1 cellular context compared by ENCODE assay signal in the genomic region with DNA sequence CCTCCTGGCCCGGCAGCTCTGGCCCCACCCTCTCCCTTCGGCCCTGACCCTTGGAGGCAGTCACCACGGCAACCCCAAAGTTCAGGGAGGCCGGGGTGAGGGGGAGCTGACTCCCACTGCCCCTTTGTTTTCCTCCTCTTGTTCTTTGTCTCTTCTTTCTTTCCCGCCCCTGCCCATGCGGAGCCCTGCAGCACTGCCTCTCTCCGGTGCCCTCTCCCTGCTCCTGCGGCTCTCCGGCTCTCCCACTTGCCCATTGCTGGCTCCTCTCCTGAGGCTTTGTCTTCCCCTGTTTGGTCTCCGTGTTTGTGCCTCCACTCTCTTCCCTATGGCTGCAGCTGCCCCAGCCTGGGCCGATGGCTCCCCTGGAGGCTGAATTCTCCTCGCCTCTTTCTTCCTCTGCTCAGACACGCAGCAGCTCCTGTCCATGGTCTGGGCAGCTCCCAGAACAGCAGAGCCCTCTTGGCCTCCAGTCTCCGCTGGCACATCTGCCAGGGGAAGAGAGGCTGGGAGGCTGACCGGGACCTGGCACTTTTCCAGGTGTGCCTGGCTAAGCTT.
A peak's percentile ranks its signal among the peaks of the same experiment; 100 is the strongest.
TF ChIP-seq lines count a peak whose summit lies in the region.

No MANE protein-coding gene starts in this region.

TF ChIP-seq in HepG2, 621 proteins besides CTCF, POLR2A, EP300 and RAD21:
- TF ChIP-seq STAG1 (CRISPR knock-in tag; IDR thresholded peaks at IDR 0.05) = peak; percentile 34
- TF ChIP-seq HNF4A (CRISPR knock-in tag; IDR thresholded peaks at IDR 0.05) = no peak
- no peak for TF ChIP-seq SATB2 (CRISPR knock-in tag; IDR thresholded peaks at IDR 0.05)
- peak; percentile 42; the same call in 1 of the 2 replicates for TF ChIP-seq ZSCAN25 (CRISPR knock-in tag; IDR thresholded peaks at IDR 0.05)
- TF ChIP-seq, protein P1, sequence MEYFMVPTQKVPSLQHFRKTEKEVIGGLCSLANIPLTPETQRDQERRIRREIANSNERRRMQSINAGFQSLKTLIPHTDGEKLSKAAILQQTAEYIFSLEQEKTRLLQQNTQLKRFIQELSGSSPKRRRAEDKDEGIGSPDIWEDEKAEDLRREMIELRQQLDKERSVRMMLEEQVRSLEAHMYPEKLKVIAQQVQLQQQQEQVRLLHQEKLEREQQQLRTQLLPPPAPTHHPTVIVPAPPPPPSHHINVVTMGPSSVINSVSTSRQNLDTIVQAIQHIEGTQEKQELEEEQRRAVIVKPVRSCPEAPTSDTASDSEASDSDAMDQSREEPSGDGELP (IDR thresholded peaks at IDR 0.05; ENCODE audit: borderline replicate concordance, low read depth) = peak; percentile 15; the same call in 1 of the 2 replicates
- TF ChIP-seq BHLHE40 (IDR thresholded peaks at IDR 0.05; ENCODE audit: low read length) = no peak
- TF ChIP-seq ZNF205 (CRISPR knock-in tag; IDR thresholded peaks at IDR 0.05) = no peak
- TF ChIP-seq SOX6 (IDR thresholded peaks at IDR 0.05) = no peak
- peak; percentile 60 for TF ChIP-seq SOX6 (CRISPR knock-in tag; IDR thresholded peaks at IDR 0.05)
- TF ChIP-seq, protein P2, sequence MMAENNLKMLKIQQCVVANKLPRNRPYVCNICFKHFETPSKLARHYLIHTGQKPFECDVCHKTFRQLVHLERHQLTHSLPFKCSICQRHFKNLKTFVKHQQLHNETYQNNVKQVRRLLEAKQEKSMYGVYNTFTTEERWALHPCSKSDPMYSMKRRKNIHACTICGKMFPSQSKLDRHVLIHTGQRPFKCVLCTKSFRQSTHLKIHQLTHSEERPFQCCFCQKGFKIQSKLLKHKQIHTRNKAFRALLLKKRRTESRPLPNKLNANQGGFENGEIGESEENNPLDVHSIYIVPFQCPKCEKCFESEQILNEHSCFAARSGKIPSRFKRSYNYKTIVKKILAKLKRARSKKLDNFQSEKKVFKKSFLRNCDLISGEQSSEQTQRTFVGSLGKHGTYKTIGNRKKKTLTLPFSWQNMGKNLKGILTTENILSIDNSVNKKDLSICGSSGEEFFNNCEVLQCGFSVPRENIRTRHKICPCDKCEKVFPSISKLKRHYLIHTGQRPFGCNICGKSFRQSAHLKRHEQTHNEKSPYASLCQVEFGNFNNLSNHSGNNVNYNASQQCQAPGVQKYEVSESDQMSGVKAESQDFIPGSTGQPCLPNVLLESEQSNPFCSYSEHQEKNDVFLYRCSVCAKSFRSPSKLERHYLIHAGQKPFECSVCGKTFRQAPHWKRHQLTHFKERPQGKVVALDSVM (CRISPR knock-in tag; IDR thresholded peaks at IDR 0.05) = peak; percentile 76
- TF ChIP-seq, protein P3, sequence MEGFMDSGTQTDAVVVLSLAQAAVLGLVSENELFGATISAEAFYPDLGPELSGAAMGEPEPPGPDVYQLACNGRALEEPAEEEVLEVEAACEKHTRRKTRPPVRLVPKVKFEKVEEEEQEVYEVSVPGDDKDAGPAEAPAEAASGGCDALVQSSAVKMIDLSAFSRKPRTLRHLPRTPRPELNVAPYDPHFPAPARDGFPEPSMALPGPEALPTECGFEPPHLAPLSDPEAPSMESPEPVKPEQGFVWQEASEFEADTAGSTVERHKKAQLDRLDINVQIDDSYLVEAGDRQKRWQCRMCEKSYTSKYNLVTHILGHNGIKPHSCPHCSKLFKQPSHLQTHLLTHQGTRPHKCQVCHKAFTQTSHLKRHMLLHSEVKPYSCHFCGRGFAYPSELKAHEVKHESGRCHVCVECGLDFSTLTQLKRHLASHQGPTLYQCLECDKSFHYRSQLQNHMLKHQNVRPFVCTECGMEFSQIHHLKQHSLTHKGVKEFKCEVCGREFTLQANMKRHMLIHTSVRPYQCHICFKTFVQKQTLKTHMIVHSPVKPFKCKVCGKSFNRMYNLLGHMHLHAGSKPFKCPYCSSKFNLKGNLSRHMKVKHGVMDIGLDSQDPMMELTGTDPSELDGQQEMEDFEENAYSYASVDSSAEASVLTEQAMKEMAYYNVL (CRISPR knock-in tag; IDR thresholded peaks at IDR 0.05; ENCODE audit: borderline replicate concordance) = peak; percentile 96; the same call in 1 of the 2 replicates
- TF ChIP-seq AHR (CRISPR knock-in tag; IDR thresholded peaks at IDR 0.05) = no peak
- peak; percentile 45; the same call in 1 of the 2 replicates for TF ChIP-seq TBX2 (CRISPR knock-in tag; IDR thresholded peaks at IDR 0.05; ENCODE audit: borderline replicate concordance)
- no peak for TF ChIP-seq ZNF562 (CRISPR knock-in tag; IDR thresholded peaks at IDR 0.05; ENCODE audit: borderline replicate concordance)
- TF ChIP-seq ETV5 (CRISPR knock-in tag; IDR thresholded peaks at IDR 0.05; ENCODE audit: borderline replicate concordance) = no peak
- TF ChIP-seq, protein P4, sequence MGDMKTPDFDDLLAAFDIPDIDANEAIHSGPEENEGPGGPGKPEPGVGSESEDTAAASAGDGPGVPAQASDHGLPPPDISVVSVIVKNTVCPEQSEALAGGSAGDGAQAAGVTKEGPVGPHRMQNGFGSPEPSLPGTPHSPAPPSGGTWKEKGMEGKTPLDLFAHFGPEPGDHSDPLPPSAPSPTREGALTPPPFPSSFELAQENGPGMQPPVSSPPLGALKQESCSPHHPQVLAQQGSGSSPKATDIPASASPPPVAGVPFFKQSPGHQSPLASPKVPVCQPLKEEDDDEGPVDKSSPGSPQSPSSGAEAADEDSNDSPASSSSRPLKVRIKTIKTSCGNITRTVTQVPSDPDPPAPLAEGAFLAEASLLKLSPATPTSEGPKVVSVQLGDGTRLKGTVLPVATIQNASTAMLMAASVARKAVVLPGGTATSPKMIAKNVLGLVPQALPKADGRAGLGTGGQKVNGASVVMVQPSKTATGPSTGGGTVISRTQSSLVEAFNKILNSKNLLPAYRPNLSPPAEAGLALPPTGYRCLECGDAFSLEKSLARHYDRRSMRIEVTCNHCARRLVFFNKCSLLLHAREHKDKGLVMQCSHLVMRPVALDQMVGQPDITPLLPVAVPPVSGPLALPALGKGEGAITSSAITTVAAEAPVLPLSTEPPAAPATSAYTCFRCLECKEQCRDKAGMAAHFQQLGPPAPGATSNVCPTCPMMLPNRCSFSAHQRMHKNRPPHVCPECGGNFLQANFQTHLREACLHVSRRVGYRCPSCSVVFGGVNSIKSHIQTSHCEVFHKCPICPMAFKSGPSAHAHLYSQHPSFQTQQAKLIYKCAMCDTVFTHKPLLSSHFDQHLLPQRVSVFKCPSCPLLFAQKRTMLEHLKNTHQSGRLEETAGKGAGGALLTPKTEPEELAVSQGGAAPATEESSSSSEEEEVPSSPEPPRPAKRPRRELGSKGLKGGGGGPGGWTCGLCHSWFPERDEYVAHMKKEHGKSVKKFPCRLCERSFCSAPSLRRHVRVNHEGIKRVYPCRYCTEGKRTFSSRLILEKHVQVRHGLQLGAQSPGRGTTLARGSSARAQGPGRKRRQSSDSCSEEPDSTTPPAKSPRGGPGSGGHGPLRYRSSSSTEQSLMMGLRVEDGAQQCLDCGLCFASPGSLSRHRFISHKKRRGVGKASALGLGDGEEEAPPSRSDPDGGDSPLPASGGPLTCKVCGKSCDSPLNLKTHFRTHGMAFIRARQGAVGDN (CRISPR knock-in tag; IDR thresholded peaks at IDR 0.05) = peak; percentile 64
- TF ChIP-seq, protein P5, sequence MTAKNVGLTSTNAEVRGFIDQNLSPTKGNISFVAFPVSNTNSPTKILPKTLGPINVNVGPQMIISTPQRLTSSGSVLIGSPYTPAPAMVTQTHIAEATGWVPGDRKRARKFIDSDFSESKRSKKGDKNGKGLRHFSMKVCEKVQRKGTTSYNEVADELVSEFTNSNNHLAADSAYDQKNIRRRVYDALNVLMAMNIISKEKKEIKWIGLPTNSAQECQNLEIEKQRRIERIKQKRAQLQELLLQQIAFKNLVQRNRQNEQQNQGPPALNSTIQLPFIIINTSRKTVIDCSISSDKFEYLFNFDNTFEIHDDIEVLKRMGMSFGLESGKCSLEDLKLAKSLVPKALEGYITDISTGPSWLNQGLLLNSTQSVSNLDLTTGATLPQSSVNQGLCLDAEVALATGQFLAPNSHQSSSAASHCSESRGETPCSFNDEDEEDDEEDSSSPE (CRISPR knock-in tag; IDR thresholded peaks at IDR 0.05) = no peak
- TF ChIP-seq ZNF501 (CRISPR knock-in tag; IDR thresholded peaks at IDR 0.05) = 0 out of 2 replicates have a peak, but pooled peaks have one; percentile 36
- peak; percentile 83 for TF ChIP-seq HNRNPL (IDR thresholded peaks at IDR 0.05; ENCODE audit: low read depth, low read length)
- TF ChIP-seq, protein P6, sequence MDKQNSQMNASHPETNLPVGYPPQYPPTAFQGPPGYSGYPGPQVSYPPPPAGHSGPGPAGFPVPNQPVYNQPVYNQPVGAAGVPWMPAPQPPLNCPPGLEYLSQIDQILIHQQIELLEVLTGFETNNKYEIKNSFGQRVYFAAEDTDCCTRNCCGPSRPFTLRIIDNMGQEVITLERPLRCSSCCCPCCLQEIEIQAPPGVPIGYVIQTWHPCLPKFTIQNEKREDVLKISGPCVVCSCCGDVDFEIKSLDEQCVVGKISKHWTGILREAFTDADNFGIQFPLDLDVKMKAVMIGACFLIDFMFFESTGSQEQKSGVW (CRISPR knock-in tag; IDR thresholded peaks at IDR 0.05; ENCODE audit: borderline replicate concordance) = no peak
- TF ChIP-seq, protein P7, sequence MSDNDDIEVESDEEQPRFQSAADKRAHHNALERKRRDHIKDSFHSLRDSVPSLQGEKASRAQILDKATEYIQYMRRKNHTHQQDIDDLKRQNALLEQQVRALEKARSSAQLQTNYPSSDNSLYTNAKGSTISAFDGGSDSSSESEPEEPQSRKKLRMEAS (IDR thresholded peaks at IDR 0.05) = peak; percentile 11; the same call in 1 of the 2 replicates
- no peak for TF ChIP-seq NR2F6 (IDR thresholded peaks at IDR 0.05)
- TF ChIP-seq NR2F6 (CRISPR knock-in tag; IDR thresholded peaks at IDR 0.05) = 0 out of 2 replicates have a peak, but pooled peaks have one; percentile 9
- TF ChIP-seq, protein P8, sequence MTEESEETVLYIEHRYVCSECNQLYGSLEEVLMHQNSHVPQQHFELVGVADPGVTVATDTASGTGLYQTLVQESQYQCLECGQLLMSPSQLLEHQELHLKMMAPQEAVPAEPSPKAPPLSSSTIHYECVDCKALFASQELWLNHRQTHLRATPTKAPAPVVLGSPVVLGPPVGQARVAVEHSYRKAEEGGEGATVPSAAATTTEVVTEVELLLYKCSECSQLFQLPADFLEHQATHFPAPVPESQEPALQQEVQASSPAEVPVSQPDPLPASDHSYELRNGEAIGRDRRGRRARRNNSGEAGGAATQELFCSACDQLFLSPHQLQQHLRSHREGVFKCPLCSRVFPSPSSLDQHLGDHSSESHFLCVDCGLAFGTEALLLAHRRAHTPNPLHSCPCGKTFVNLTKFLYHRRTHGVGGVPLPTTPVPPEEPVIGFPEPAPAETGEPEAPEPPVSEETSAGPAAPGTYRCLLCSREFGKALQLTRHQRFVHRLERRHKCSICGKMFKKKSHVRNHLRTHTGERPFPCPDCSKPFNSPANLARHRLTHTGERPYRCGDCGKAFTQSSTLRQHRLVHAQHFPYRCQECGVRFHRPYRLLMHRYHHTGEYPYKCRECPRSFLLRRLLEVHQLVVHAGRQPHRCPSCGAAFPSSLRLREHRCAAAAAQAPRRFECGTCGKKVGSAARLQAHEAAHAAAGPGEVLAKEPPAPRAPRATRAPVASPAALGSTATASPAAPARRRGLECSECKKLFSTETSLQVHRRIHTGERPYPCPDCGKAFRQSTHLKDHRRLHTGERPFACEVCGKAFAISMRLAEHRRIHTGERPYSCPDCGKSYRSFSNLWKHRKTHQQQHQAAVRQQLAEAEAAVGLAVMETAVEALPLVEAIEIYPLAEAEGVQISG (CRISPR knock-in tag; IDR thresholded peaks at IDR 0.05) = 0 out of 2 replicates have a peak, but pooled peaks have one; percentile 11
- 0 out of 2 replicates have a peak, but pooled peaks have one; percentile 27 for TF ChIP-seq NRL (CRISPR knock-in tag; IDR thresholded peaks at IDR 0.05; ENCODE audit: borderline replicate concordance)
- TF ChIP-seq SOX13 (IDR thresholded peaks at IDR 0.05) = 0 out of 2 replicates have a peak, but pooled peaks have one; percentile 35
- peak in 1 of 2 experiments; percentile 59; a peak in 1 of 4 replicates for TF ChIP-seq SOX13 (CRISPR knock-in tag; conservative IDR thresholded peaks at IDR 0.05 in 1 of 2, IDR thresholded peaks at IDR 0.05 in 1 of 2)
TF ChIP-seq in HepG2: peak in this region for 15.
